24 cellular contexts compared by ENCODE assay signal in the genomic region with DNA sequence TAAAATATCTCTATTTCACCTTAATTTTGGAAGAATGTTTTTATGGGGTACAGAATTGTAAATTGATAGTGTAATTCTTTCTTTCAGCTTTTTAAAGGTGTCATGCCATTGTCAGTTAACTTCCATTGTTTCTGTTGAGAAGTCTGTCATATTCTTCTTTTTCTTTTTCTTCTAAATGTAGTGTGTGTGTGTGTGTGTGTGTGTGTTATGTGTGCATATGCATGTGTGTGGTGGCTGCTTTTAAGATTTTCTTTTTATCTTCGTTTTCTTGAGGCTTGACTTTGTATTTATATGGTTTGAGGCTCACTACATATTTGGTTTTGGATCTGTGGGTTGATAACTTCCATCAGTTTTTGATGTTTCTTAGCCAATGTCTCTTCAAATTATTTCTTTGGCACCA.
DNase-seq lines count a peak whose midpoint lies in the region; ATAC-seq, FAIRE-seq and TF ChIP-seq lines count a peak whose summit lies in the region.
"Had no signal": no experiment of that assay in that cellular context is flagged by ENCODE, and none has a peak within 500 bp of the region (broad histone marks: within the 10 kb centered on the region; RNA-seq: fewer than 3 reads in every experiment).

No MANE protein-coding gene starts in this region.

- intact Hi-C loops in K562 (cut with micrococcal nuclease): no loop called here

- peaks cover 15% of the 10 kb centered on the region for H3K36me3 Mint-ChIP-seq in WTC11
- H3K36me3 Mint-ChIP-seq: CD4-positive, CD25-positive, alpha-beta regulatory T cell; CD8-positive, alpha-beta T cell had no signal

- no peak overlapping the region for H3K4me3 ChIP-seq in K562
- H3K4me3 ChIP-seq: BLaER1, GM23248 had no signal

- peak; percentile 38 for DNase-seq in DMS53 (lab: John Stamatoyannopoulos, UW)
- DNase-seq in DMS53 treated with DMSO at 0.1 percent for 48 hours (lab: John Stamatoyannopoulos, UW; ENCODE audit: unreplicated experiment): no peak
- DNase-seq in WTC11 (ENCODE audit: low spot score): no peak
- no peak for DNase-seq in K562 (ENCODE audit: extremely low read depth in 1 of 4, low spot score in 3 of 4)
- DNase-seq in HT-29 (ENCODE audit: low spot score): no peak
- DNase-seq: Caco-2; CD4-positive, CD25-positive, alpha-beta regulatory T cell; CD8-positive, alpha-beta T cell; DMS 273 treated with DMSO at 0.1 percent for 48 hours; DND-41; GM23248; H7; HCEC 1CT had no signal

- no peak overlapping the region for H2AFZ ChIP-seq in K562 (ENCODE audit: low read depth, low read length)
- H2AFZ ChIP-seq: GM23248 had no signal

- no peak for TF ChIP-seq EP300 in K562 (IDR thresholded peaks at IDR 0.05; ENCODE audit: low read length)

- no peak overlapping the region for H3K27ac Mint-ChIP-seq in WTC11
- H3K27ac Mint-ChIP-seq: B cell; CD4-positive, CD25-positive, alpha-beta regulatory T cell; CD8-positive, alpha-beta T cell had no signal

- TF ChIP-seq CTCF in WTC11 (IDR thresholded peaks at IDR 0.05) (no peak), K562 (IDR thresholded peaks at IDR 0.05 in 2 of 3, conservative IDR thresholded peaks at IDR 0.05 in 1 of 3; ENCODE audit: insufficient read depth in 2 of 3, low read depth in 1 of 3, low read length in 3 of 3) (no peak)

- no peak for ATAC-seq in WTC11
- no peak for ATAC-seq in K562
- no peak for ATAC-seq in HG03571 (IDR thresholded peaks at IDR 0.05; ENCODE audit: unreplicated experiment)
- ATAC-seq: CD8-positive, alpha-beta T cell had no signal

- H4K20me1 ChIP-seq in K562 (replicated peaks; ENCODE audit: control insufficient read depth, insufficient read depth, low read length): no peaks in the 10 kb centered on the region
- H4K20me1 ChIP-seq: BLaER1 had no signal

- in situ Hi-C loops in K562 (cut with MboI): no loop called here

- no peak overlapping the region for H3K4me2 ChIP-seq in K562 (ENCODE audit: insufficient read depth, low read length)
- H3K4me2 ChIP-seq: BLaER1 had no signal

- H3K36me3 ChIP-seq in K562 (ENCODE audit: control insufficient read depth, insufficient read depth, low read length): no peaks in the 10 kb centered on the region

- H3K9me3 ChIP-seq in K562 (replicated peaks; ENCODE audit: control insufficient read depth, insufficient read depth, low read depth, low read length): no peaks in the 10 kb centered on the region

- no peaks in the 10 kb centered on the region for H3K27me3 ChIP-seq in K562 (ENCODE audit: control insufficient read depth in 2 of 2, insufficient read depth in 2 of 2, low read length in 2 of 2)
- H3K27me3 ChIP-seq: BLaER1 had no signal

- H3K27ac ChIP-seq in K562 (ENCODE audit: extremely low read depth, low read depth, low read length): no peak overlapping the region
- H3K27ac ChIP-seq: 22Rv1, BLaER1, C4-2B, GM23248 had no signal

- H3K9me3 Mint-ChIP-seq in WTC11: peaks cover 32% of the 10 kb centered on the region

- CTCF ChIA-PET in WTC11 (lab: Charles Lee): no interaction called here
- CTCF ChIA-PET in K562 (lab: Yijun Ruan, JAX; ENCODE audit: low intra/inter-chr PET ratio): no interaction called here

- TF ChIP-seq RAD21 in K562 (CRISPR knock-in tag; conservative IDR thresholded peaks at IDR 0.05 in 1 of 2, IDR thresholded peaks at IDR 0.05 in 1 of 2): no peak

- no peaks in the 10 kb centered on the region for H3K4me1 Mint-ChIP-seq in WTC11
- H3K4me1 Mint-ChIP-seq: B cell; CD4-positive, CD25-positive, alpha-beta regulatory T cell had no signal

- no TSS peak for BruUV-seq in K562 (replicated peaks; lab: Mats Ljungman, UMichigan)

- no peaks in the 10 kb centered on the region for H3K4me1 ChIP-seq in K562 (replicated peaks in 1 of 2; ENCODE audit: control insufficient read depth in 2 of 2, insufficient read depth in 2 of 2, low read length in 2 of 2)
- H3K4me1 ChIP-seq: Caco-2 had no signal

- 9% methylated on average over 1 of the region's 1 CpG for WGBS in K562 (ENCODE audit: insufficient coverage, low coverage, missing lambda C conversion rate)

- no peaks in the 10 kb centered on the region for H3K27me3 Mint-ChIP-seq in WTC11 (ENCODE audit: low read depth)
- H3K27me3 Mint-ChIP-seq: CD4-positive, CD25-positive, alpha-beta regulatory T cell had no signal

- no peak overlapping the region for H3K9ac ChIP-seq in K562 (ENCODE audit: insufficient read depth in 1 of 2, low read depth in 2 of 2, low read length in 2 of 2)
- H3K9ac ChIP-seq: BLaER1, GM23248 had no signal

- TF ChIP-seq POLR2A in K562 (conservative IDR thresholded peaks at IDR 0.05): no peak

- no peak for FAIRE-seq in K562 (lab: Jason Lieb, UNC)
- FAIRE-seq: A204.1, D721Med, G401.6, GM12892, GM19239, H1 had no signal

- H3K4me3 Mint-ChIP-seq in WTC11: no peak overlapping the region
- H3K4me3 Mint-ChIP-seq: B cell; CD4-positive, CD25-positive, alpha-beta regulatory T cell; CD8-positive, alpha-beta T cell had no signal

- POLR2A ChIA-PET in WTC11 (lab: Charles Lee) (no interaction called here), K562 (lab: Yijun Ruan, JAX) (no interaction called here)

- no peaks in the 10 kb centered on the region for H3K9me1 ChIP-seq in K562 (ENCODE audit: control insufficient read depth, insufficient read depth, low read length)

- no peaks in the 10 kb centered on the region for H3K79me2 ChIP-seq in K562 (ENCODE audit: control insufficient read depth, insufficient read depth, low read length)

TF ChIP-seq in WTC11, 78 proteins besides CTCF, POLR2A, EP300 and RAD21:
- TF ChIP-seq, protein P1, sequence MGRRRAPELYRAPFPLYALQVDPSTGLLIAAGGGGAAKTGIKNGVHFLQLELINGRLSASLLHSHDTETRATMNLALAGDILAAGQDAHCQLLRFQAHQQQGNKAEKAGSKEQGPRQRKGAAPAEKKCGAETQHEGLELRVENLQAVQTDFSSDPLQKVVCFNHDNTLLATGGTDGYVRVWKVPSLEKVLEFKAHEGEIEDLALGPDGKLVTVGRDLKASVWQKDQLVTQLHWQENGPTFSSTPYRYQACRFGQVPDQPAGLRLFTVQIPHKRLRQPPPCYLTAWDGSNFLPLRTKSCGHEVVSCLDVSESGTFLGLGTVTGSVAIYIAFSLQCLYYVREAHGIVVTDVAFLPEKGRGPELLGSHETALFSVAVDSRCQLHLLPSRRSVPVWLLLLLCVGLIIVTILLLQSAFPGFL (CRISPR knock-in tag; IDR thresholded peaks at IDR 0.05; ENCODE audit: borderline replicate concordance): no peak
- TF ChIP-seq ZNF317 (CRISPR knock-in tag; IDR thresholded peaks at IDR 0.05; ENCODE audit: borderline replicate concordance, low read depth): peak; percentile 95

TF ChIP-seq in K562, 482 proteins besides CTCF, POLR2A, EP300 and RAD21:
- TF ChIP-seq, protein P2, sequence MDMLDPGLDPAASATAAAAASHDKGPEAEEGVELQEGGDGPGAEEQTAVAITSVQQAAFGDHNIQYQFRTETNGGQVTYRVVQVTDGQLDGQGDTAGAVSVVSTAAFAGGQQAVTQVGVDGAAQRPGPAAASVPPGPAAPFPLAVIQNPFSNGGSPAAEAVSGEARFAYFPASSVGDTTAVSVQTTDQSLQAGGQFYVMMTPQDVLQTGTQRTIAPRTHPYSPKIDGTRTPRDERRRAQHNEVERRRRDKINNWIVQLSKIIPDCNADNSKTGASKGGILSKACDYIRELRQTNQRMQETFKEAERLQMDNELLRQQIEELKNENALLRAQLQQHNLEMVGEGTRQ (CRISPR knock-in tag; IDR thresholded peaks at IDR 0.05): no peak
- TF ChIP-seq, protein P3, sequence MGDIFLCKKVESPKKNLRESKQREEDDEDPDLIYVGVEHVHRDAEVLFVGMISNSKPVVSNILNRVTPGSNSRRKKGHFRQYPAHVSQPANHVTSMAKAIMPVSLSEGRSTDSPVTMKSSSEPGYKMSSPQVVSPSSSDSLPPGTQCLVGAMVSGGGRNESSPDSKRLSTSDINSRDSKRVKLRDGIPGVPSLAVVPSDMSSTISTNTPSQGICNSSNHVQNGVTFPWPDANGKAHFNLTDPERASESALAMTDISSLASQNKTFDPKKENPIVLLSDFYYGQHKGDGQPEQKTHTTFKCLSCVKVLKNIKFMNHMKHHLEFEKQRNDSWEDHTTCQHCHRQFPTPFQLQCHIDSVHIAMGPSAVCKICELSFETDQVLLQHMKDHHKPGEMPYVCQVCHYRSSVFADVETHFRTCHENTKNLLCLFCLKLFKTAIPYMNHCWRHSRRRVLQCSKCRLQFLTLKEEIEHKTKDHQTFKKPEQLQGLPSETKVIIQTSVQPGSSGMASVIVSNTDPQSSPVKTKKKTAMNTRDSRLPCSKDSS (IDR thresholded peaks at IDR 0.05; ENCODE audit: low read depth, partially characterized antibody): peak; percentile 35
